8 cellular contexts compared by ENCODE assay signal in the genomic region with DNA sequence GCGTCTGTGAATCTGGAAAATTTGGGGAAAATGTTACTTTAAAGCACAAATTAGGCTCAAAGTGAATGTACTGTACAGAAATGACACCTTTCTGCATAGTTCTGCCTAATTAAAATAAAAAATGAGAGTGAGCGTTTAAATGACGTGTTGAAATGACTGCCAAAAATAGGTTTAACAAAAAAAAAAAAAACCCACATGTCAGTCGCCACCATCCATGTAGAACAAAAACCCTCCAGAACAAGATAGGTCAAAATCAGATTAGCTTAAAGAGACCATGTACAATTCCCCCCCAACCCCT. TPM values are rescaled to one million over a fixed set of nuclear protein-coding genes. Genes with fewer than 3 reads are reported as not detected.
DNase-seq lines count a peak whose midpoint lies in the region; ATAC-seq, FAIRE-seq and TF ChIP-seq lines count a peak whose summit lies in the region.

No MANE protein-coding gene starts in this region.

- TF ChIP-seq EP300 in SK-N-SH (IDR thresholded peaks at IDR 0.05; ENCODE audit: borderline replicate concordance in 1 of 2, low read depth in 1 of 2, low read length in 1 of 2), result no peak

- H4K20me1 ChIP-seq in SK-N-SH (ENCODE audit: insufficient read depth), result peaks cover 41% of the 10 kb centered on the region

- H2AFZ ChIP-seq in SK-N-SH (ENCODE audit: low read depth), result peak overlapping the region; percentile 88; the same call in 1 of the 2 replicates

- peak overlapping the region; percentile 90 for H3K4me3 Mint-ChIP-seq in activated T-helper 17 cell treated with anti-CD3 and anti-CD28 coated beads, Interleukin-2, amount 50 U/mL, for 72 hours

- H3K4me1 ChIP-seq in SK-N-SH (ENCODE audit: control insufficient read depth in 1 of 2, insufficient read depth in 2 of 2, low read depth in 1 of 2, low read length in 1 of 2) (peaks cover 21 to 29% of the 10 kb centered on the region in 2 experiments; a peak in 3 of 4 replicates), kidney (ENCODE audit: control insufficient read depth in 1 of 2, insufficient read depth in 1 of 2, low read depth in 1 of 2, low read length in 2 of 2) (peaks cover 9 to 16% of the 10 kb centered on the region in 2 donors), testis (peaks cover 23% of the 10 kb centered on the region)

- CTCF ChIA-PET in SK-N-SH (lab: Yijun Ruan, JAX), result interaction anchor here (0.5 to 9.1 kb wide), 18 partner anchors 7 to 344 kb away, joined by 3 to 82 read pairs (median 4); a partner anchor contains a TSS

- peak overlapping the region; percentile 78 for H3K9ac ChIP-seq in SK-N-SH
- peak overlapping the region in 1 of 2 donors; percentile 75 for H3K9ac ChIP-seq in kidney (ENCODE audit: low read length in 2 of 2)

- H3F3A ChIP-seq in SK-N-SH (replicated peaks; ENCODE audit: insufficient read depth), result peaks cover 5% of the 10 kb centered on the region

- DNase-seq in SK-N-SH (no peak), kidney (no peak), testis (no peak), MV-4-11 (lab: John Stamatoyannopoulos, UW) (no peak)

- H3K4me2 ChIP-seq in SK-N-SH, result peak overlapping the region; percentile 93

- H3K4me1 Mint-ChIP-seq in activated T-helper 17 cell treated with anti-CD3 and anti-CD28 coated beads, Interleukin-2, amount 50 U/mL, for 72 hours, result peaks cover 17% of the 10 kb centered on the region

- ATAC-seq in SK-N-SH treated with all-trans-retinoic acid at 6 μM for 48 hours, result no peak; the same call in 2 of the 3 replicates
- no peak for ATAC-seq in activated T-helper 17 cell treated with anti-CD3 and anti-CD28 coated beads, Interleukin-2, amount 50 U/mL, for 72 hours (replicated peaks)
- ATAC-seq in GM21526 (IDR thresholded peaks at IDR 0.05; ENCODE audit: low FRiP score, unreplicated experiment), result no peak
- ATAC-seq in GM19324 (IDR thresholded peaks at IDR 0.05; ENCODE audit: low FRiP score, unreplicated experiment), result no peak

- POLR2A ChIA-PET in SK-N-SH (lab: Yijun Ruan, JAX), result interaction anchor here (1.2 kb wide), 1 partner anchor 44 kb away, joined by 4 read pairs; no protein-coding TSS in a partner anchor

- H3K27me3 ChIP-seq in SK-N-SH (ENCODE audit: insufficient read depth), result no peaks in the 10 kb centered on the region
- no peaks in the 10 kb centered on the region for H3K27me3 ChIP-seq in testis

- TF ChIP-seq CTCF in SK-N-SH (IDR thresholded peaks at IDR 0.05) (no peak), kidney (IDR thresholded peaks at IDR 0.05; ENCODE audit: borderline replicate concordance, extremely low read depth, insufficient read depth) (no peak), testis (IDR thresholded peaks at IDR 0.05) (no peak)

- no peaks in the 10 kb centered on the region for H3K9me2 ChIP-seq in SK-N-SH

- H3K79me2 ChIP-seq in SK-N-SH (ENCODE audit: insufficient read depth), result peaks cover 53% of the 10 kb centered on the region

- peak overlapping the region; percentile 66 to 86 for H3K27ac ChIP-seq in SK-N-SH (ENCODE audit: low read depth in 2 of 2, low read length in 1 of 2)
- H3K27ac ChIP-seq in kidney (ENCODE audit: low read depth in 2 of 2, low read length in 2 of 2), result peak overlapping the region; percentile 52 to 71
- peak overlapping the region; percentile 72 to 90 for H3K27ac ChIP-seq in testis

- peak overlapping the region; percentile 85 for H3K27ac Mint-ChIP-seq in activated T-helper 17 cell treated with anti-CD3 and anti-CD28 coated beads, Interleukin-2, amount 50 U/mL, for 72 hours

- no peak for TF ChIP-seq POLR2A in testis (IDR thresholded peaks at IDR 0.05)

- no peaks in the 10 kb centered on the region for H3K27me3 Mint-ChIP-seq in activated T-helper 17 cell treated with anti-CD3 and anti-CD28 coated beads, Interleukin-2, amount 50 U/mL, for 72 hours

- intact Hi-C loops in kidney (cut with DNase I), result no loop called here
- intact Hi-C loops in testis (cut with DNase I; ENCODE audit: low total_unique reads), result no loop called here

- peaks cover 28% of the 10 kb centered on the region for H3K36me3 Mint-ChIP-seq in activated T-helper 17 cell treated with anti-CD3 and anti-CD28 coated beads, Interleukin-2, amount 50 U/mL, for 72 hours (ENCODE audit: low read depth)

- H3K4me3 ChIP-seq in SK-N-SH (ENCODE audit: low read depth in 2 of 2, low read length in 1 of 2) (peak overlapping the region; percentile 58 to 79), kidney (ENCODE audit: low read length in 2 of 2) (peak overlapping the region; percentile 75 to 88), testis (peak overlapping the region; percentile 87 to 92)

- TF ChIP-seq RAD21 in SK-N-SH (IDR thresholded peaks at IDR 0.05; ENCODE audit: low read length), result no peak

- H3K9me3 ChIP-seq in SK-N-SH, result no peaks in the 10 kb centered on the region
- H3K9me3 ChIP-seq in kidney (ENCODE audit: control insufficient read depth in 1 of 2, low read length in 2 of 2), result no peaks in the 10 kb centered on the region
- H3K9me3 ChIP-seq in testis, result no peaks in the 10 kb centered on the region

- no peak for FAIRE-seq in kidney (lab: Jason Lieb, UNC)

- 2% methylated on average over 4 of the region's 4 CpGs for WGBS in SK-N-SH (ENCODE audit: low lambda C conversion rate)
- 2 to 5% methylated on average over 4 of the region's 4 CpGs for WGBS in testis, 2 donors

- no peaks in the 10 kb centered on the region for H3K36me3 ChIP-seq in SK-N-SH (replicated peaks in 1 of 2; ENCODE audit: control insufficient read depth in 1 of 2, insufficient read depth in 2 of 2, low read length in 1 of 2)
- H3K36me3 ChIP-seq in kidney (ENCODE audit: control insufficient read depth in 1 of 2, insufficient read depth in 2 of 2, low read length in 2 of 2), result no peaks in the 10 kb centered on the region
- H3K36me3 ChIP-seq in testis (ENCODE audit: low read depth, missing control alignments), result no peaks in the 10 kb centered on the region

- no peaks in the 10 kb centered on the region for H3K9me3 Mint-ChIP-seq in activated T-helper 17 cell treated with anti-CD3 and anti-CD28 coated beads, Interleukin-2, amount 50 U/mL, for 72 hours

TF ChIP-seq in SK-N-SH, 30 proteins besides CTCF, POLR2A, EP300 and RAD21:
- no peak for TF ChIP-seq YY1 (IDR thresholded peaks at IDR 0.05; ENCODE audit: low read depth)
- TF ChIP-seq MXI1 (IDR thresholded peaks at IDR 0.05; ENCODE audit: low read depth, low read length), result peak; percentile 42

TF ChIP-seq in SK-N-SH treated with all-trans-retinoic acid at 6 μM for 48 hours, 23 proteins besides CTCF, POLR2A, EP300 and RAD21:
- TF ChIP-seq ARNTL (CRISPR knock-in tag; IDR thresholded peaks at IDR 0.05; ENCODE audit: borderline replicate concordance, low read depth) (no peak), TOX (CRISPR knock-in tag; IDR thresholded peaks at IDR 0.05; ENCODE audit: borderline replicate concordance) (no peak), PPARA (CRISPR knock-in tag; IDR thresholded peaks at IDR 0.05; ENCODE audit: borderline replicate concordance) (no peak), TCF4 (CRISPR knock-in tag; IDR thresholded peaks at IDR 0.05; ENCODE audit: borderline replicate concordance) (no peak), ZNF70 (CRISPR knock-in tag; IDR thresholded peaks at IDR 0.05) (no peak), ZNF565 (CRISPR knock-in tag; conservative IDR thresholded peaks at IDR 0.05; ENCODE audit: low read depth) (no peak), ESRRG (CRISPR knock-in tag; IDR thresholded peaks at IDR 0.05) (no peak), ZC3H10 (CRISPR knock-in tag; IDR thresholded peaks at IDR 0.05) (no peak), GLIS3 (CRISPR knock-in tag; IDR thresholded peaks at IDR 0.05) (no peak)
- TF ChIP-seq, protein P1, sequence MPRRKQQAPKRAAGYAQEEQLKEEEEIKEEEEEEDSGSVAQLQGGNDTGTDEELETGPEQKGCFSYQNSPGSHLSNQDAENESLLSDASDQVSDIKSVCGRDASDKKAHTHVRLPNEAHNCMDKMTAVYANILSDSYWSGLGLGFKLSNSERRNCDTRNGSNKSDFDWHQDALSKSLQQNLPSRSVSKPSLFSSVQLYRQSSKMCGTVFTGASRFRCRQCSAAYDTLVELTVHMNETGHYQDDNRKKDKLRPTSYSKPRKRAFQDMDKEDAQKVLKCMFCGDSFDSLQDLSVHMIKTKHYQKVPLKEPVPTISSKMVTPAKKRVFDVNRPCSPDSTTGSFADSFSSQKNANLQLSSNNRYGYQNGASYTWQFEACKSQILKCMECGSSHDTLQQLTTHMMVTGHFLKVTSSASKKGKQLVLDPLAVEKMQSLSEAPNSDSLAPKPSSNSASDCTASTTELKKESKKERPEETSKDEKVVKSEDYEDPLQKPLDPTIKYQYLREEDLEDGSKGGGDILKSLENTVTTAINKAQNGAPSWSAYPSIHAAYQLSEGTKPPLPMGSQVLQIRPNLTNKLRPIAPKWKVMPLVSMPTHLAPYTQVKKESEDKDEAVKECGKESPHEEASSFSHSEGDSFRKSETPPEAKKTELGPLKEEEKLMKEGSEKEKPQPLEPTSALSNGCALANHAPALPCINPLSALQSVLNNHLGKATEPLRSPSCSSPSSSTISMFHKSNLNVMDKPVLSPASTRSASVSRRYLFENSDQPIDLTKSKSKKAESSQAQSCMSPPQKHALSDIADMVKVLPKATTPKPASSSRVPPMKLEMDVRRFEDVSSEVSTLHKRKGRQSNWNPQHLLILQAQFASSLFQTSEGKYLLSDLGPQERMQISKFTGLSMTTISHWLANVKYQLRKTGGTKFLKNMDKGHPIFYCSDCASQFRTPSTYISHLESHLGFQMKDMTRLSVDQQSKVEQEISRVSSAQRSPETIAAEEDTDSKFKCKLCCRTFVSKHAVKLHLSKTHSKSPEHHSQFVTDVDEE (CRISPR knock-in tag; IDR thresholded peaks at IDR 0.05), result no peak
- TF ChIP-seq, protein P2, sequence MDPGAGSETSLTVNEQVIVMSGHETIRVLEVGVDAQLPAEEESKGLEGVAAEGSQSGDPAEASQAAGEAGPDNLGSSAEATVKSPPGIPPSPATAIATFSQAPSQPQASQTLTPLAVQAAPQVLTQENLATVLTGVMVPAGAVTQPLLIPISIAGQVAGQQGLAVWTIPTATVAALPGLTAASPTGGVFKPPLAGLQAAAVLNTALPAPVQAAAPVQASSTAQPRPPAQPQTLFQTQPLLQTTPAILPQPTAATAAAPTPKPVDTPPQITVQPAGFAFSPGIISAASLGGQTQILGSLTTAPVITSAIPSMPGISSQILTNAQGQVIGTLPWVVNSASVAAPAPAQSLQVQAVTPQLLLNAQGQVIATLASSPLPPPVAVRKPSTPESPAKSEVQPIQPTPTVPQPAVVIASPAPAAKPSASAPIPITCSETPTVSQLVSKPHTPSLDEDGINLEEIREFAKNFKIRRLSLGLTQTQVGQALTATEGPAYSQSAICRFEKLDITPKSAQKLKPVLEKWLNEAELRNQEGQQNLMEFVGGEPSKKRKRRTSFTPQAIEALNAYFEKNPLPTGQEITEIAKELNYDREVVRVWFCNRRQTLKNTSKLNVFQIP (CRISPR knock-in tag; IDR thresholded peaks at IDR 0.05; ENCODE audit: borderline replicate concordance, low read depth), result no peak

RNA-seq across cellular contexts. Expression of a gene that starts 0.7 kb away (rescaled TPM):
- 187 and 239 TPM in 2 replicates for polyA plus RNA-seq in SK-N-SH (2012; rRNA removed)
- 134 and 183 TPM in 2 replicates for polyA plus RNA-seq in SK-N-SH (2012; cell fraction: cytosol; rRNA removed)
- polyA plus RNA-seq in SK-N-SH (2012; cell fraction: nucleus; rRNA removed), result 167 and 228 TPM in 2 replicates
- total RNA-seq in activated T-helper 17 cell treated with anti-CD3 and anti-CD28 coated beads, Interleukin-2, amount 50 U/mL, for 72 hours, result 100 to 1,000 TPM; 147 to 268 TPM
- 71.1 TPM for total RNA-seq in kidney
- polyA plus RNA-seq in kidney (ENCODE audit: insufficient read depth, low read depth, low replicate concordance), result 37.9 TPM
- 100 to 1,000 TPM; 199 to 224 TPM for total RNA-seq in testis
- polyA plus RNA-seq in testis (ENCODE audit: insufficient read depth, low read depth, low replicate concordance), result 109 TPM
